In genomic region chr4:163603246-163603645, GRCh38 we compare ENCODE assay signal across 26 cellular contexts.
DNase-seq lines count a peak whose midpoint lies in the region; ATAC-seq and TF ChIP-seq lines count a peak whose summit lies in the region.
"Had no signal": no experiment of that assay in that cellular context is flagged by ENCODE, and none has a peak within 500 bp of the region (broad histone marks: within the 10 kb centered on the region; RNA-seq: fewer than 3 reads in every experiment).

No MANE protein-coding gene starts in this region.

- H4K8ac ChIP-seq in mesenchymal stem cell (ENCODE audit: low read length): no peak overlapping the region

- H3K4ac ChIP-seq in mesenchymal stem cell (ENCODE audit: low read depth in 1 of 2, low read length in 2 of 2): no peak overlapping the region

- H3K4me3 ChIP-seq in OCI-LY3 (ENCODE audit: low read length): peak overlapping the region; percentile 20; the same call in 1 of the 2 replicates
- no peak overlapping the region for H3K4me3 ChIP-seq in mesenchymal stem cell (ENCODE audit: insufficient read depth in 1 of 2, low read depth in 1 of 2, low read length in 2 of 2)
- H3K4me3 ChIP-seq: cardiac muscle cell, PC-9, prostate gland, thyroid gland had no signal

- H3K27me3 ChIP-seq in OCI-LY3 (ENCODE audit: low read depth, low read length) (no peaks in the 10 kb centered on the region), mesenchymal stem cell (ENCODE audit: control insufficient read depth in 1 of 2, insufficient read depth in 1 of 2, low read length in 2 of 2) (no peaks in the 10 kb centered on the region)
- H3K27me3 ChIP-seq: cardiac muscle cell, thyroid gland had no signal

- peak overlapping the region; percentile 57 for H3K27ac ChIP-seq in OCI-LY3 (ENCODE audit: low read length)
- no peak overlapping the region for H3K27ac ChIP-seq in mesenchymal stem cell (ENCODE audit: low read length, poor library complexity, severe bottlenecking)
- H3K27ac ChIP-seq: cardiac muscle cell, HL-60, PC-9, prostate gland, thyroid gland had no signal

- no peaks in the 10 kb centered on the region for H3K27me3 Mint-ChIP-seq in naive B cell
- no peaks in the 10 kb centered on the region for H3K27me3 Mint-ChIP-seq in activated CD4-positive, alpha-beta T cell treated with anti-CD3 and anti-CD28 coated beads, Interleukin-2, amount 10 ng/mL, durations not matched to agents 7 days and 5 days

- WGBS in mesenchymal stem cell: 43% methylated on average over 3 of the region's 5 CpGs

- H3K4me3 Mint-ChIP-seq in naive B cell: peak overlapping the region; percentile 81 to 99 (median 93)
- no peak overlapping the region for H3K4me3 Mint-ChIP-seq in activated CD4-positive, alpha-beta T cell treated with anti-CD3 and anti-CD28 coated beads, Interleukin-2, amount 10 ng/mL, durations not matched to agents 7 days and 5 days
- H3K4me3 Mint-ChIP-seq: CD4-positive, CD25-positive, alpha-beta regulatory T cell; immature natural killer cell had no signal

- no peaks in the 10 kb centered on the region for H3K79me1 ChIP-seq in mesenchymal stem cell (replicated peaks; ENCODE audit: low read length, poor library complexity, severe bottlenecking)

- no peak overlapping the region for H3K18ac ChIP-seq in mesenchymal stem cell (ENCODE audit: low read depth in 1 of 2, low read length in 2 of 2)

- H3K36me3 ChIP-seq in OCI-LY3 (replicated peaks; ENCODE audit: low read depth, low read length) (peaks cover 40% of the 10 kb centered on the region), mesenchymal stem cell (ENCODE audit: control insufficient read depth in 1 of 2, insufficient read depth in 2 of 2, low read depth in 1 of 2, low read length in 2 of 2) (no peaks in the 10 kb centered on the region)
- H3K36me3 ChIP-seq: cardiac muscle cell, prostate gland, thyroid gland had no signal

- DNase-seq in naive B cell: no peak
- DNase-seq in activated CD4-positive, alpha-beta T cell treated with anti-CD3 and anti-CD28 coated beads, Interleukin-2, amount 10 ng/mL, durations not matched to agents 7 days and 5 days: no peak
- DNase-seq in mesenchymal stem cell: no peak
- no peak for DNase-seq in NCI-H2081 (lab: John Stamatoyannopoulos, UW)
- no peak for DNase-seq in activated CD4-positive, alpha-beta T cell treated with anti-CD3 and anti-CD28 coated beads, Interleukin-2, amount 50 U/mL, for 4 hours
- DNase-seq: activated CD4-positive, alpha-beta T cell treated with anti-CD3 and anti-CD28 coated beads for 48 hours; activated CD8-positive, alpha-beta memory T cell treated with anti-CD3 and anti-CD28 coated beads, Interleukin-2, amount 50 U/mL, for 48 hours; activated effector memory CD4-positive, alpha-beta T cell treated with Interleukin-2 at 50 U/mL for 16 hours; CD4-positive, CD25-positive, alpha-beta regulatory T cell; foreskin fibroblast; GDM1; GOT3; immature natural killer cell; NCI-H146; NCI-H82; PC-9; SIG-M5; stimulated activated CD4-positive, alpha-beta T cell treated with anti-CD3 and anti-CD28 coated beads, Interleukin-1b, Interleukin-23, amount 100 ng/mL, for 48 hours; stimulated activated naive CD4-positive, alpha-beta T cell; thyroid gland had no signal

- no peak overlapping the region for H2AK5ac ChIP-seq in mesenchymal stem cell (ENCODE audit: low read length, severe bottlenecking)

- H2AFZ ChIP-seq in OCI-LY3 (ENCODE audit: low read depth, low read length): no peak overlapping the region
- H2AFZ ChIP-seq in mesenchymal stem cell (ENCODE audit: low read depth, low read length): no peak overlapping the region
- H2AFZ ChIP-seq: PC-9 had no signal

- ATAC-seq in GM18861 (IDR thresholded peaks at IDR 0.05; ENCODE audit: unreplicated experiment): peak; percentile 44
- ATAC-seq in HG02938 (IDR thresholded peaks at IDR 0.05; ENCODE audit: unreplicated experiment): peak; percentile 36
- ATAC-seq in naive B cell (ENCODE audit: low read depth in 2 of 2): peak; percentile 35 to 52

- H3K9ac ChIP-seq in OCI-LY3 (ENCODE audit: low read length) (peak overlapping the region; percentile 68), mesenchymal stem cell (ENCODE audit: low read length) (no peak overlapping the region)

- H2BK12ac ChIP-seq in mesenchymal stem cell (ENCODE audit: low read length in 2 of 2): no peak overlapping the region

- H3K4me1 Mint-ChIP-seq in naive B cell: peaks cover 66 to 91% (median 78%) of the 10 kb centered on the region in 3 donors
- H3K4me1 Mint-ChIP-seq in activated CD4-positive, alpha-beta T cell treated with anti-CD3 and anti-CD28 coated beads, Interleukin-2, amount 10 ng/mL, durations not matched to agents 7 days and 5 days: no peaks in the 10 kb centered on the region
- H3K4me1 Mint-ChIP-seq: immature natural killer cell had no signal

- no peak overlapping the region for H2BK15ac ChIP-seq in mesenchymal stem cell (ENCODE audit: low read depth, poor library complexity, severe bottlenecking)

- CTCF ChIA-PET in activated CD4-positive, alpha-beta T cell treated with anti-CD3 and anti-CD28 coated beads, Interleukin-2, amount 10 ng/mL, durations not matched to agents 7 days and 5 days (lab: Charles Lee): no interaction called here

- H2BK5ac ChIP-seq in mesenchymal stem cell (ENCODE audit: low read depth, low read length, poor library complexity, severe bottlenecking): no peak overlapping the region

- H3K36me3 Mint-ChIP-seq in naive B cell: peaks cover 45 to 48% of the 10 kb centered on the region in 2 donors
- H3K36me3 Mint-ChIP-seq in activated CD4-positive, alpha-beta T cell treated with anti-CD3 and anti-CD28 coated beads, Interleukin-2, amount 10 ng/mL, durations not matched to agents 7 days and 5 days (ENCODE audit: low read depth): no peaks in the 10 kb centered on the region
- H3K36me3 Mint-ChIP-seq: CD4-positive, CD25-positive, alpha-beta regulatory T cell; immature natural killer cell had no signal

- no peak overlapping the region for H3K14ac ChIP-seq in mesenchymal stem cell (ENCODE audit: low read length in 2 of 2)

- H4K91ac ChIP-seq in mesenchymal stem cell (ENCODE audit: low read length): no peak overlapping the region

- no peak overlapping the region for H3K23ac ChIP-seq in mesenchymal stem cell (ENCODE audit: low read length in 2 of 2)

- no peaks in the 10 kb centered on the region for H3K9me3 ChIP-seq in OCI-LY3 (ENCODE audit: insufficient read depth, low read length)
- H3K9me3 ChIP-seq in mesenchymal stem cell (ENCODE audit: control insufficient read depth, low read length): peaks cover 3% of the 10 kb centered on the region
- H3K9me3 ChIP-seq: prostate gland, thyroid gland had no signal

- peaks cover 92% of the 10 kb centered on the region for H3K79me2 ChIP-seq in OCI-LY3 (ENCODE audit: low read length)

- H3K4me2 ChIP-seq in OCI-LY3 (ENCODE audit: low read length) (peak overlapping the region; percentile 51), mesenchymal stem cell (ENCODE audit: low read length, poor library complexity, severe bottlenecking) (no peak overlapping the region)
- H3K4me2 ChIP-seq: PC-9 had no signal

- H3K27ac Mint-ChIP-seq in naive B cell: peak overlapping the region; percentile 67 to 97 (median 91)
- no peak overlapping the region for H3K27ac Mint-ChIP-seq in activated CD4-positive, alpha-beta T cell treated with anti-CD3 and anti-CD28 coated beads, Interleukin-2, amount 10 ng/mL, durations not matched to agents 7 days and 5 days
- H3K27ac Mint-ChIP-seq: immature natural killer cell had no signal

- H3K9me3 Mint-ChIP-seq in naive B cell: peaks cover 0 to 4% (median 0%) of the 10 kb centered on the region in 7 donors
- H3K9me3 Mint-ChIP-seq in activated CD4-positive, alpha-beta T cell treated with anti-CD3 and anti-CD28 coated beads, Interleukin-2, amount 10 ng/mL, durations not matched to agents 7 days and 5 days: no peaks in the 10 kb centered on the region

- TF ChIP-seq CTCF in OCI-LY3 (IDR thresholded peaks at IDR 0.05; ENCODE audit: low read depth, low read length): no peak

- H4K20me1 ChIP-seq in OCI-LY3 (ENCODE audit: insufficient read depth, low read length): peaks cover 3% of the 10 kb centered on the region; the same call in 1 of the 2 replicates

- H2BK120ac ChIP-seq in mesenchymal stem cell (ENCODE audit: low read depth, low read length): no peak overlapping the region

- POLR2A ChIA-PET in activated CD4-positive, alpha-beta T cell treated with anti-CD3 and anti-CD28 coated beads, Interleukin-2, amount 10 ng/mL, durations not matched to agents 7 days and 5 days (lab: Charles Lee): no interaction called here

- peaks cover 82% of the 10 kb centered on the region for H3K4me1 ChIP-seq in OCI-LY3 (ENCODE audit: low read length)
- no peaks in the 10 kb centered on the region for H3K4me1 ChIP-seq in mesenchymal stem cell (ENCODE audit: control insufficient read depth, insufficient read depth, low read depth, low read length)
- H3K4me1 ChIP-seq: prostate gland, thyroid gland had no signal
